23 cellular contexts compared by ENCODE assay signal in the genomic region with DNA sequence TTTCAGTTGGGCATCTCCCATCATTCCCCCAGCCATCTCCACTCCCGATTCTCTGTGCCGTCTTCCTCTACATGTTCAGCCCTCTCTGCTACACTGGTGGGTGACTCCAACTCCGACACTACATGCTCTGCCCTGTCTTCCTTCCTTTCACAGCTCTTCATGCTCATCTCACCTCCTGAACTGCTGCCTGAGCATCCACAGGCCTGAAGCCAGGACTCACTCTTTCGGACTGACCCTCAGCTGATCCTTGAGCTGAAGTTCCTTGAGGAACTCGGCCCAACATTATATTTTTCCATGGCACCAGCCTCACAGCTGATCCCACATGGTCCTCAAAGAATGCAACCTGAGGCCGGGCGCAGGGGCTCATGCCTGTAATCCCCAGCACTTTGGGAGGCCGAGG.
"Had no signal": no experiment of that assay in that cellular context is flagged by ENCODE, and none has a peak within 500 bp of the region (broad histone marks: within the 10 kb centered on the region; RNA-seq: fewer than 3 reads in every experiment).

No MANE protein-coding gene starts in this region.

- H3K36me3 ChIP-seq: colonic mucosa had no signal

- H3K27me3 ChIP-seq: body of pancreas, colonic mucosa had no signal

- DNase-seq: activated CD4-positive, alpha-beta memory T cell treated with anti-CD3 and anti-CD28 coated beads for 36 hours; activated CD4-positive, alpha-beta T cell treated with anti-CD3 and anti-CD28 coated beads for 36 hours; activated CD4-positive, alpha-beta T cell treated with anti-CD3 and anti-CD28 coated beads, Interleukin-2, amount 10 ng/mL, durations not matched to agents 24 days and 14 days; activated CD4-positive, CD25-positive, alpha-beta regulatory T cell; activated CD4-positive, CD25-positive, alpha-beta regulatory T cell treated with anti-CD3 and anti-CD28 coated beads, Interleukin-2, amount 50 U/mL, for 72 hours; activated CD8-positive, alpha-beta memory T cell treated with anti-CD3 and anti-CD28 coated beads, Interleukin-2, amount 10 ng/mL, durations not matched to agents 7 days and 5 days; activated CD8-positive, alpha-beta memory T cell treated with anti-CD3 and anti-CD28 coated beads, Interleukin-2, amount 50 U/mL, for 4 hours; activated CD8-positive, alpha-beta T cell treated with anti-CD3 and anti-CD28 coated beads, Interleukin-2, amount 10 ng/mL, durations not matched to agents 7 days and 5 days; activated gamma-delta T cell treated with Interleukin-2 at 50 U/mL for 16 hours; activated naive CD4-positive, alpha-beta T cell treated with anti-CD3 and anti-CD28 coated beads, Interleukin-2, amount 50 U/mL, for 16 hours; activated naive CD4-positive, alpha-beta T cell treated with Interleukin-2 at 50 U/mL for 16 hours; activated T-cell treated with anti-CD3 and anti-CD28 coated beads, Interleukin-2, amount 50 U/mL, for 1 hour; activated T-cell treated with anti-CD3 and anti-CD28 coated beads, Interleukin-2, amount 50 U/mL, for 48 hours; amniotic stem cell; anterior cingulate cortex; body of pancreas; central memory CD4-positive, alpha-beta T cell; cerebellar nuclear complex; colonic mucosa; effector CD8-positive, alpha-beta T cell; foreskin fibroblast; T-helper 2 cell had no signal

- H3K9me3 ChIP-seq: body of pancreas, colonic mucosa had no signal

- ATAC-seq: activated CD4-positive, alpha-beta T cell treated with anti-CD3 and anti-CD28 coated beads for 36 hours; activated CD8-positive, alpha-beta memory T cell treated with anti-CD3 and anti-CD28 coated beads, Interleukin-2, amount 10 ng/mL, durations not matched to agents 7 days and 5 days; activated CD8-positive, alpha-beta T cell treated with anti-CD3 and anti-CD28 coated beads, Interleukin-2, amount 10 ng/mL, durations not matched to agents 7 days and 5 days; body of pancreas; esophagus mucosa had no signal

- H3K27ac ChIP-seq: body of pancreas, colonic mucosa had no signal

- H3K4me3 ChIP-seq: body of pancreas, colonic mucosa had no signal

- H3K4me1 ChIP-seq: body of pancreas, colonic mucosa had no signal
